In the genomic region with DNA sequence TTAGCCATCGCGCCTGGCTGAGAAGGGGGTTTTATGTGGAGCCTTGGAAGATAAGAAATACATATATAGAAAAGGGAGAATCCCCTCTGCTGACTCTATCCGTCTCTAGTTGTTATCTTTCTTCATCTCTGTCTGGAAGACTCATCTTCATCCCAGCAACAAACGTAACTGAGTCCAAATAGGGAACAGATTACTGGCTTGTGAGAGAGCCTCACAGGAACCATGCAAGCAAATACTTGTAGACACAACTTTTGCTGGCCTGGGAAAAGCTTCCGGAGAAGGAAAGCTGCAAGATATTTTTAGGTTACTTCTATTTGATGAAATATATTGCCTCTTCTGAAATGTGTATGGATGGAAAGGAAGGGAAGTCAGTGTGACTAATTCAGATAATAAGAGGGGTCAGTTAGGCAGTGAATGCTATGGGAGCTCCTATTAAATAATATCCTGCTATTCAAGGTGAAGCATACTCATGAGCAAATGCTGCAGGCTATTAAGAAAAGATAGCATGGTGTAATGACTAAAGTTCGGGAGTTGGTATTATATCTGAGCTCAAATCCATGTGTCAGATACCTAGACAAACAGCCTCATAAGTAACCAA, we compare ENCODE assay signal across 20 cellular contexts.
"Had no signal": no experiment of that assay in that cellular context is flagged by ENCODE, and none has a peak within 500 bp of the region (broad histone marks: within the 10 kb centered on the region; RNA-seq: fewer than 3 reads in every experiment).

No MANE protein-coding gene starts in this region.

- H3K27ac ChIP-seq: esophagus muscularis mucosa, parathyroid adenoma, testis, vagina, VCaP had no signal

- H3K4me3 Mint-ChIP-seq: activated CD4-positive, alpha-beta memory T cell treated with anti-CD3 and anti-CD28 coated beads, Interleukin-2, amount 10 ng/mL, durations not matched to agents 7 days and 5 days; activated CD4-positive, alpha-beta T cell treated with anti-CD3 and anti-CD28 coated beads, Interleukin-2, amount 10 ng/mL, durations not matched to agents 24 days and 14 days; activated naive CD8-positive, alpha-beta T cell treated with anti-CD3 and anti-CD28 coated beads, Interleukin-2, amount 50 U/mL, for 24 hours; type B pancreatic cell had no signal

- H3K4me1 ChIP-seq: parathyroid adenoma, testis had no signal

- H3K27me3 Mint-ChIP-seq: type B pancreatic cell had no signal

- ATAC-seq: activated CD4-positive, CD25-positive, alpha-beta regulatory T cell treated with anti-CD3 and anti-CD28 coated beads, Interleukin-2, amount 50 U/mL, for 24 hours; activated naive CD8-positive, alpha-beta T cell treated with anti-CD3 and anti-CD28 coated beads, Interleukin-2, amount 50 U/mL, for 24 hours; left lobe of liver; sciatic nerve had no signal

- H3K9me3 Mint-ChIP-seq: activated CD4-positive, alpha-beta memory T cell treated with anti-CD3 and anti-CD28 coated beads, Interleukin-2, amount 10 ng/mL, durations not matched to agents 7 days and 5 days; activated CD4-positive, alpha-beta T cell treated with anti-CD3 and anti-CD28 coated beads, Interleukin-2, amount 10 ng/mL, durations not matched to agents 24 days and 14 days; activated naive CD8-positive, alpha-beta T cell treated with anti-CD3 and anti-CD28 coated beads, Interleukin-2, amount 50 U/mL, for 24 hours; type B pancreatic cell had no signal

- H3K36me3 Mint-ChIP-seq: type B pancreatic cell had no signal

- H3K27ac Mint-ChIP-seq: activated CD4-positive, alpha-beta memory T cell treated with anti-CD3 and anti-CD28 coated beads, Interleukin-2, amount 10 ng/mL, durations not matched to agents 7 days and 5 days; activated CD4-positive, alpha-beta T cell treated with anti-CD3 and anti-CD28 coated beads, Interleukin-2, amount 10 ng/mL, durations not matched to agents 24 days and 14 days; activated naive CD8-positive, alpha-beta T cell treated with anti-CD3 and anti-CD28 coated beads, Interleukin-2, amount 50 U/mL, for 24 hours; type B pancreatic cell had no signal

- H3K9me3 ChIP-seq: esophagus muscularis mucosa, testis, vagina had no signal

- DNase-seq: activated CD4-positive, alpha-beta memory T cell treated with anti-CD3 and anti-CD28 coated beads, Interleukin-2, amount 10 ng/mL, durations not matched to agents 7 days and 5 days; activated CD4-positive, alpha-beta T cell treated with anti-CD3 and anti-CD28 coated beads, Interleukin-2, amount 10 ng/mL, durations not matched to agents 24 days and 14 days; activated effector memory CD4-positive, alpha-beta T cell treated with anti-CD3 and anti-CD28 coated beads, Interleukin-2, amount 50 U/mL, for 16 hours; activated naive CD4-positive, alpha-beta T cell treated with anti-CD3 and anti-CD28 coated beads, Interleukin-2, amount 50 U/mL, for 16 hours; activated naive CD8-positive, alpha-beta T cell treated with anti-CD3 and anti-CD28 coated beads, Interleukin-2, amount 50 U/mL, for 24 hours; central memory CD4-positive, alpha-beta T cell; effector memory CD4-positive, alpha-beta T cell; nucleus accumbens; small intestine; stimulated activated CD4-positive, alpha-beta T cell treated with anti-CD3 and anti-CD28 coated beads, Interleukin-15, amount 100 ng/mL, for 24 hours; stimulated activated naive CD4-positive, alpha-beta T cell; testis had no signal

- H3K27me3 ChIP-seq: esophagus muscularis mucosa, testis, vagina had no signal

- H3K36me3 ChIP-seq: esophagus muscularis mucosa, vagina had no signal

- H3K4me3 ChIP-seq: esophagus muscularis mucosa, vagina had no signal
